ENCODE assay signal across 30 cellular contexts in the genomic region with DNA sequence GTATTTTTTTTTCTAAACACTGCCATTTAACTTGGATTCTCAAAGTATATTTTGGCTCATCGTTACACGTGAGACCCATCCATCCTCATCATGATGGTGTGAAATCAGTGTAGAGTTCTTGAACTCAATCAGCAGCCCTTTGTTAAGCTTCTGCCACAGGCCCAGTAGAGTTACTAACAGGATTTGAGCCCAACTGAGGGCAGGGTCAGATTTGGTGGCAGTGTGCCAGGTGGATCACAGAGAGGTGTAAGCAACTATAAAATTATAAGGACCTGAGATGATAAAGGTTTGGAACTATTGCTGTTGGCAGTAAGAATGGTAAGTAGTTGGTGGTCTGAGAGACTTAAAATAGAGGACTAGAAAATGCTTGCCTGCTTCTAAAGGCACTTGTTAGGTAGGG.
A peak's percentile ranks its signal among the peaks of the same experiment; 100 is the strongest.
DNase-seq lines count a peak whose midpoint lies in the region; ATAC-seq and TF ChIP-seq lines count a peak whose summit lies in the region.
"Had no signal": no experiment of that assay in that cellular context is flagged by ENCODE, and none has a peak within 500 bp of the region (broad histone marks: within the 10 kb centered on the region; RNA-seq: fewer than 3 reads in every experiment).

No MANE protein-coding gene starts in this region.

- H3K18ac ChIP-seq in H9 (ENCODE audit: insufficient read length, low read depth, low read length) (no peak overlapping the region), IMR-90 (ENCODE audit: low read depth, low read length) (peak overlapping the region; percentile 14; the same call in 1 of the 2 replicates)

- no peak overlapping the region for H2BK12ac ChIP-seq in H9 (ENCODE audit: insufficient read length, low read depth, low read length)

- H3K27ac ChIP-seq in H9 (ENCODE audit: insufficient read length, low read depth, low read length) (no peak overlapping the region), IMR-90 (ENCODE audit: insufficient read depth, low read length) (no peak overlapping the region), ascending aorta (peak overlapping the region; percentile 43 to 46)
- H3K27ac ChIP-seq: BLaER1, HL-60, PC-9 had no signal

- TF ChIP-seq POLR2A in IMR-90 (IDR thresholded peaks at IDR 0.05; ENCODE audit: low read depth, low read length), result no peak

- H2BK5ac ChIP-seq in H9 (ENCODE audit: insufficient read length, low read length) (no peak overlapping the region), IMR-90 (ENCODE audit: low read depth, low read length, poor library complexity, severe bottlenecking) (no peak overlapping the region)

- H4K8ac ChIP-seq in H9 (replicated peaks; ENCODE audit: insufficient read length, low read depth, low read length) (no peak overlapping the region), IMR-90 (ENCODE audit: low read depth in 2 of 2, low read length in 2 of 2) (no peak overlapping the region)

- CTCF ChIA-PET in IMR-90 (lab: Yijun Ruan, JAX), result interaction anchor here (1.6 kb wide), 1 partner anchor 14 kb away, joined by 4 read pairs; no protein-coding TSS in a partner anchor

- WGBS in H9 (ENCODE audit: extremely low coverage, insufficient read length, low lambda C conversion rate), result no CpG with 5 or more reads among the region's 2 CpGs
- WGBS in IMR-90 (ENCODE audit: extremely low coverage in 2 of 2, insufficient read length in 1 of 2), 2 experiments, result no CpG with 5 or more reads among the region's 2 CpGs

- H3K9me3 Mint-ChIP-seq in H9 (no peaks in the 10 kb centered on the region), osteocyte (ENCODE audit: unreplicated experiment) (no peaks in the 10 kb centered on the region)
- H3K9me3 Mint-ChIP-seq in stimulated activated memory B cell treated with anti-CD40 and anti-IgM and Interleukin-4, amounts not matched to agents 10 μg/mL and 1 μg/mL and 100 μg/mL, for 72 hours, result no peaks in the 10 kb centered on the region
- H3K9me3 Mint-ChIP-seq: CD4-positive, CD25-positive, alpha-beta regulatory T cell; T-cell had no signal

- H4K91ac ChIP-seq in H9 (ENCODE audit: insufficient read length, low read depth, low read length), result no peak overlapping the region
- no peak overlapping the region for H4K91ac ChIP-seq in IMR-90 (ENCODE audit: insufficient read depth, low read depth, low read length)

- H3K27me3 Mint-ChIP-seq in H9 (ENCODE audit: low read depth) (no peaks in the 10 kb centered on the region), osteocyte (ENCODE audit: unreplicated experiment) (no peaks in the 10 kb centered on the region)
- H3K27me3 Mint-ChIP-seq in stimulated activated memory B cell treated with anti-CD40 and anti-IgM and Interleukin-4, amounts not matched to agents 10 μg/mL and 1 μg/mL and 100 μg/mL, for 72 hours, result no peaks in the 10 kb centered on the region
- H3K27me3 Mint-ChIP-seq: T-cell had no signal

- H3K36me3 ChIP-seq in IMR-90 (ENCODE audit: control insufficient read depth, insufficient read depth, low read length), result no peaks in the 10 kb centered on the region
- no peaks in the 10 kb centered on the region for H3K36me3 ChIP-seq in ascending aorta
- H3K36me3 ChIP-seq: BLaER1 had no signal

- H3K36me3 Mint-ChIP-seq in H9 (ENCODE audit: insufficient read depth in 1 of 3, low read depth in 3 of 3), result no peaks in the 10 kb centered on the region
- H3K36me3 Mint-ChIP-seq in osteocyte (ENCODE audit: unreplicated experiment), result no peaks in the 10 kb centered on the region
- H3K36me3 Mint-ChIP-seq in stimulated activated memory B cell treated with anti-CD40 and anti-IgM and Interleukin-4, amounts not matched to agents 10 μg/mL and 1 μg/mL and 100 μg/mL, for 72 hours, result no peaks in the 10 kb centered on the region
- H3K36me3 Mint-ChIP-seq: CD4-positive, CD25-positive, alpha-beta regulatory T cell; T-cell had no signal

- POLR2A ChIA-PET in IMR-90 (lab: Charles Lee; ENCODE audit: unreplicated experiment), result no interaction called here

- no peaks in the 10 kb centered on the region for H3K79me2 ChIP-seq in H9 (ENCODE audit: insufficient read depth, low read length)

- H3K9ac ChIP-seq in H9 (ENCODE audit: extremely low read depth, insufficient read length, low read length), result no peak overlapping the region
- H3K9ac ChIP-seq in IMR-90 (ENCODE audit: low read depth, low read length), result no peak overlapping the region
- H3K9ac ChIP-seq: BLaER1 had no signal

- intact Hi-C loops in IMR-90 (cut with micrococcal nuclease) (no loop called here), ascending aorta (cut with DNase I) (no loop called here)

- H4K20me1 ChIP-seq in H9 (ENCODE audit: control insufficient read depth, insufficient read depth, insufficient read length) (no peaks in the 10 kb centered on the region), IMR-90 (ENCODE audit: insufficient read depth, low read length) (peaks cover 30% of the 10 kb centered on the region)
- H4K20me1 ChIP-seq: BLaER1 had no signal

- H2BK15ac ChIP-seq in H9 (ENCODE audit: low read depth, low read length) (no peak overlapping the region), IMR-90 (ENCODE audit: low read depth, low read length) (no peak overlapping the region)

- H3K27ac Mint-ChIP-seq in H9, result peak overlapping the region in 2 of 3 experiments; percentile 4 to 66; a peak in 1 of 7 replicates
- H3K27ac Mint-ChIP-seq in osteocyte (ENCODE audit: unreplicated experiment), result peak overlapping the region; percentile 42
- H3K27ac Mint-ChIP-seq in stimulated activated memory B cell treated with anti-CD40 and anti-IgM and Interleukin-4, amounts not matched to agents 10 μg/mL and 1 μg/mL and 100 μg/mL, for 72 hours, result no peak overlapping the region
- H3K27ac Mint-ChIP-seq: CD4-positive, CD25-positive, alpha-beta regulatory T cell; T-cell had no signal

- H3K56ac ChIP-seq in H9 (ENCODE audit: insufficient read length, low read depth, low read length) (no peak overlapping the region), IMR-90 (ENCODE audit: extremely low read depth, insufficient read depth, low read length) (no peak overlapping the region)

- H2AK9ac ChIP-seq in IMR-90 (replicated peaks; ENCODE audit: low read depth, low read length, poor library complexity), result no peak overlapping the region

- no peak for DNase-seq in H9
- DNase-seq in IMR-90, result no peak
- DNase-seq in ascending aorta (ENCODE audit: low spot score in 2 of 2), result no peak
- no peak for DNase-seq in osteocyte (ENCODE audit: extremely low spot score, unreplicated experiment)
- no peak for DNase-seq in DMS53 treated with DMSO at 0.1 percent for 48 hours (lab: John Stamatoyannopoulos, UW; ENCODE audit: unreplicated experiment)
- DNase-seq: ACHN; CD4-positive, CD25-positive, alpha-beta regulatory T cell; DMS79; EL; GDM1; GOT3; Kasumi-1; NCI-H1105; NCI-H1436 treated with DMSO at 0.1 percent for 48 hours; NCI-H1930; NCI-H2107; NCI-H524; NCI-H748 treated with DMSO at 0.1 percent for 48 hours; NK-92 treated with Interleukin-12 subunit alpha and Interleukin-12 subunit beta, amount 100 ng/mL, for 24 hours; PC-9; Right ventricle myocardium superior; RPMI8226; T-cell had no signal

- in situ Hi-C loops in IMR-90 (cut with MboI; ENCODE audit: low sequenced_read_pairs), result loop anchor here (25.0 kb wide), 2 partner anchors 794 to 1044 kb away; no protein-coding TSS in a partner anchor

- H3K27me3 ChIP-seq in H9 (ENCODE audit: insufficient read depth, low read length), result no peaks in the 10 kb centered on the region
- H3K27me3 ChIP-seq in IMR-90 (ENCODE audit: control insufficient read depth, insufficient read depth, low read length), result no peaks in the 10 kb centered on the region
- no peaks in the 10 kb centered on the region for H3K27me3 ChIP-seq in ascending aorta
- H3K27me3 ChIP-seq: BLaER1 had no signal

- H3K79me1 ChIP-seq in H9 (ENCODE audit: insufficient read depth, low read depth, low read length, poor library complexity, severe bottlenecking) (no peaks in the 10 kb centered on the region), IMR-90 (ENCODE audit: low read depth in 1 of 2, low read length in 2 of 2) (peaks cover 28 to 70% of the 10 kb centered on the region in 2 experiments)

- no peak overlapping the region for H2BK120ac ChIP-seq in H9 (ENCODE audit: low read depth, low read length, poor library complexity, severe bottlenecking)
- no peak overlapping the region for H2BK120ac ChIP-seq in IMR-90 (ENCODE audit: low read depth, low read length)

- H3K4me3 Mint-ChIP-seq in H9, result no peak overlapping the region
- H3K4me3 Mint-ChIP-seq in osteocyte (ENCODE audit: unreplicated experiment), result no peak overlapping the region
- no peak overlapping the region for H3K4me3 Mint-ChIP-seq in stimulated activated memory B cell treated with anti-CD40 and anti-IgM and Interleukin-4, amounts not matched to agents 10 μg/mL and 1 μg/mL and 100 μg/mL, for 72 hours
- H3K4me3 Mint-ChIP-seq: CD4-positive, CD25-positive, alpha-beta regulatory T cell; T-cell had no signal

- H3K4me1 ChIP-seq in H9 (ENCODE audit: insufficient read depth, low read length), result no peaks in the 10 kb centered on the region
- peaks cover 9% of the 10 kb centered on the region for H3K4me1 ChIP-seq in IMR-90 (ENCODE audit: control insufficient read depth, insufficient read depth, low read length)
- peaks cover 0 to 58% of the 10 kb centered on the region in 2 donors for H3K4me1 ChIP-seq in ascending aorta
- H3K4me1 ChIP-seq: BLaER1 had no signal

- H3K4me3 ChIP-seq in IMR-90 (ENCODE audit: insufficient read depth, low read depth, low read length), result no peak overlapping the region
- H3K4me3 ChIP-seq in ascending aorta, result no peak overlapping the region
- H3K4me3 ChIP-seq: BLaER1, GM12878, K562, PC-9 had no signal

- dilution Hi-C loops in IMR-90 (cut with HindIII; ENCODE audit: low sequenced_read_pairs, unreplicated experiment), result no loop called here

- TF ChIP-seq RAD21 in IMR-90 (IDR thresholded peaks at IDR 0.05; ENCODE audit: low read length), result no peak

- no peaks in the 10 kb centered on the region for H3K9me3 ChIP-seq in H9 (ENCODE audit: control insufficient read depth, low read depth, low read length)
- H3K9me3 ChIP-seq in IMR-90 (ENCODE audit: control insufficient read depth, insufficient read depth, low read length), result no peaks in the 10 kb centered on the region
- no peaks in the 10 kb centered on the region for H3K9me3 ChIP-seq in ascending aorta
- H3K9me3 ChIP-seq: BLaER1 had no signal

- H3K23ac ChIP-seq in H9 (ENCODE audit: insufficient read length, low read depth, low read length), result no peak overlapping the region
- H3K23ac ChIP-seq in IMR-90 (ENCODE audit: low read depth, low read length), result no peak overlapping the region; the same call in 1 of the 2 replicates

- H3K14ac ChIP-seq in H9 (ENCODE audit: insufficient read depth, low read length) (no peak overlapping the region), IMR-90 (replicated peaks; ENCODE audit: low read depth, low read length) (no peak overlapping the region)

- H4K5ac ChIP-seq in H9 (ENCODE audit: insufficient read length, low read depth, low read length), result no peak overlapping the region
- H4K5ac ChIP-seq in IMR-90 (ENCODE audit: low read depth, low read length), result 0 out of 2 replicates have a peak overlapping the region, but pooled peaks have one; percentile 16

- ATAC-seq in IMR-90 (ENCODE audit: low read depth) (no peak), HG02884 (IDR thresholded peaks at IDR 0.05; ENCODE audit: unreplicated experiment) (no peak), HG03196 (IDR thresholded peaks at IDR 0.05; ENCODE audit: unreplicated experiment) (no peak)
- no peak for ATAC-seq in stimulated activated memory B cell treated with anti-CD40 and anti-IgM and Interleukin-4, amounts not matched to agents 10 μg/mL and 1 μg/mL and 100 μg/mL, for 72 hours
- ATAC-seq: GM12878, K562, T-cell had no signal

- no peak overlapping the region for H2AFZ ChIP-seq in H9 (ENCODE audit: low read length)
- H2AFZ ChIP-seq in IMR-90 (replicated peaks; ENCODE audit: low read length, poor library complexity), result no peak overlapping the region
- H2AFZ ChIP-seq: PC-9 had no signal

- peaks cover 16 to 18% of the 10 kb centered on the region in 2 experiments for H3K4me1 Mint-ChIP-seq in H9
- peaks cover 49% of the 10 kb centered on the region for H3K4me1 Mint-ChIP-seq in osteocyte (ENCODE audit: unreplicated experiment)
- no peaks in the 10 kb centered on the region for H3K4me1 Mint-ChIP-seq in stimulated activated memory B cell treated with anti-CD40 and anti-IgM and Interleukin-4, amounts not matched to agents 10 μg/mL and 1 μg/mL and 100 μg/mL, for 72 hours
- H3K4me1 Mint-ChIP-seq: CD4-positive, CD25-positive, alpha-beta regulatory T cell; T-cell had no signal

- H3K23me2 ChIP-seq in H9 (ENCODE audit: insufficient read length, low read depth, low read length, poor library complexity, severe bottlenecking), result no peaks in the 10 kb centered on the region

- H2BK20ac ChIP-seq in H9 (ENCODE audit: low read depth, low read length, poor library complexity, severe bottlenecking) (no peak overlapping the region), IMR-90 (ENCODE audit: low read depth, low read length) (no peak overlapping the region)

- H3T11ph ChIP-seq in H9 (ENCODE audit: low read length), result no peak overlapping the region

- no peak for TF ChIP-seq CTCF in H9 (conservative IDR thresholded peaks at IDR 0.05)
- TF ChIP-seq CTCF in IMR-90 (conservative IDR thresholded peaks at IDR 0.05; ENCODE audit: low read depth, low read length), result no peak
- TF ChIP-seq CTCF in ascending aorta (IDR thresholded peaks at IDR 0.05), result no peak
- TF ChIP-seq CTCF in osteocyte (IDR thresholded peaks at IDR 0.05), result no peak

- no TSS peak for BruUV-seq in IMR-90 (replicated peaks; lab: Mats Ljungman, UMichigan)

- H3K4me2 ChIP-seq in H9 (ENCODE audit: insufficient read depth, insufficient read length, low read length) (no peak overlapping the region), IMR-90 (ENCODE audit: low read depth, low read length) (no peak overlapping the region)
- H3K4me2 ChIP-seq: BLaER1, PC-9 had no signal

- H2AK5ac ChIP-seq in H9 (ENCODE audit: insufficient read length, low read length) (no peak overlapping the region), IMR-90 (ENCODE audit: low read depth, low read length) (no peak overlapping the region)

- H3K9me1 ChIP-seq in IMR-90 (ENCODE audit: insufficient read depth, low read length), result peaks cover 12% of the 10 kb centered on the region

- no peak overlapping the region for H3K4ac ChIP-seq in H9 (ENCODE audit: low read depth, low read length)
- no peak overlapping the region for H3K4ac ChIP-seq in IMR-90 (ENCODE audit: low read depth, low read length)

Comparison
In these comparisons a context has a peak if more than half of its experiments do, and no peak if none do; other contexts are left out.
1. H3K27ac ChIP-seq: peak in ascending aorta (2 of 2); none in H9 (single experiment) and IMR-90 (single experiment).